ENCODE assay signal across 9 cellular contexts in genomic region chr12:116672842-116673516, GRCh38.
DNase-seq lines count a peak whose midpoint lies in the region; ATAC-seq and TF ChIP-seq lines count a peak whose summit lies in the region.
"Had no signal": no experiment of that assay in that cellular context is flagged by ENCODE, and none has a peak within 500 bp of the region (broad histone marks: within the 10 kb centered on the region; RNA-seq: fewer than 3 reads in every experiment).

No MANE protein-coding gene starts in this region.

- H3K27ac ChIP-seq in OCI-LY7 (ENCODE audit: low read depth, low read length, poor library complexity, severe bottlenecking) (no peak overlapping the region), WERI-Rb-1 (no peak overlapping the region)
- H3K27ac ChIP-seq: epithelial cell of prostate had no signal

- H3K9me3 Mint-ChIP-seq in activated CD4-positive, alpha-beta T cell treated with anti-CD3 and anti-CD28 coated beads, Interleukin-2, amount 10 ng/mL, durations not matched to agents 24 days and 14 days: no peaks in the 10 kb centered on the region

- H3K9me3 ChIP-seq in OCI-LY7 (ENCODE audit: low read length) (no peaks in the 10 kb centered on the region), WERI-Rb-1 (ENCODE audit: severe bottlenecking) (no peaks in the 10 kb centered on the region)

- CTCF ChIA-PET in OCI-LY7 (lab: Charles Lee; ENCODE audit: unreplicated experiment): no interaction called here

- H3K9me2 ChIP-seq in OCI-LY7 (ENCODE audit: insufficient read depth, low read length): no peaks in the 10 kb centered on the region

- intact Hi-C loops in activated CD4-positive, alpha-beta T cell treated with anti-CD3 and anti-CD28 coated beads, Interleukin-2, amount 10 ng/mL, durations not matched to agents 24 days and 14 days (cut with micrococcal nuclease): loop anchor here (2.0 kb wide), 1 partner anchor 396 kb away; the partner anchor contains the start of gene MED13L
- intact Hi-C loops in OCI-LY7 (cut with micrococcal nuclease; ENCODE audit: unreplicated experiment): no loop called here

- TF ChIP-seq CTCF in OCI-LY7 (conservative IDR thresholded peaks at IDR 0.05; ENCODE audit: low read length) (no peak), WERI-Rb-1 (IDR thresholded peaks at IDR 0.05; ENCODE audit: low read depth, low read length) (no peak)

- peaks cover 16% of the 10 kb centered on the region for H3K4me1 ChIP-seq in OCI-LY7 (ENCODE audit: insufficient read depth, low read length, poor library complexity, severe bottlenecking)

- H3K4me3 Mint-ChIP-seq in activated CD4-positive, alpha-beta T cell treated with anti-CD3 and anti-CD28 coated beads, Interleukin-2, amount 10 ng/mL, durations not matched to agents 24 days and 14 days: peak overlapping the region; percentile 80

- H3K27ac Mint-ChIP-seq in activated CD4-positive, alpha-beta T cell treated with anti-CD3 and anti-CD28 coated beads, Interleukin-2, amount 10 ng/mL, durations not matched to agents 24 days and 14 days: peak overlapping the region; percentile 85

- DNase-seq in activated CD4-positive, alpha-beta T cell treated with anti-CD3 and anti-CD28 coated beads, Interleukin-2, amount 10 ng/mL, durations not matched to agents 24 days and 14 days: peak; percentile 83
- DNase-seq in activated CD4-positive, alpha-beta T cell treated with anti-CD3 and anti-CD28 coated beads for 1 hour: no peak
- DNase-seq in OCI-LY7 (ENCODE audit: low spot score): peak; percentile 45
- peak; percentile 13 for DNase-seq in stimulated activated naive CD8-positive, alpha-beta T cell treated with anti-CD3 and anti-CD28 coated beads, Interleukin-15, Interleukin-2, amounts not matched to agents 100 U/mL and 50 U/mL, for 24 hours
- DNase-seq in WERI-Rb-1: no peak
- no peak for DNase-seq in NCI-H774 (lab: John Stamatoyannopoulos, UW)

- POLR2A ChIA-PET in OCI-LY7 (lab: Charles Lee): interaction anchor here (0.7 kb wide), 2 partner anchors 59 to 408 kb away, joined by 3 to 4 read pairs; no protein-coding TSS in a partner anchor

- H3K4me2 ChIP-seq in OCI-LY7 (ENCODE audit: low read length): peak overlapping the region; percentile 44

- no TSS peak for BruUV-seq in OCI-LY7 (replicated peaks; lab: Mats Ljungman, UMichigan)

- H3K4me3 ChIP-seq in OCI-LY7 (ENCODE audit: low read depth, low read length, poor library complexity, severe bottlenecking) (peak overlapping the region; percentile 5), WERI-Rb-1 (ENCODE audit: low read depth, low read length) (no peak overlapping the region)

- no peaks in the 10 kb centered on the region for H3K79me2 ChIP-seq in OCI-LY7 (ENCODE audit: insufficient read depth, low read depth, low read length)

- H3K27me3 ChIP-seq in WERI-Rb-1 (ENCODE audit: insufficient read depth, low read depth, severe bottlenecking): no peaks in the 10 kb centered on the region

- H3K36me3 Mint-ChIP-seq in activated CD4-positive, alpha-beta T cell treated with anti-CD3 and anti-CD28 coated beads, Interleukin-2, amount 10 ng/mL, durations not matched to agents 24 days and 14 days (ENCODE audit: low read depth): no peaks in the 10 kb centered on the region

- no peaks in the 10 kb centered on the region for H4K20me1 ChIP-seq in OCI-LY7 (ENCODE audit: insufficient read depth, low read length)

- H2AFZ ChIP-seq in OCI-LY7 (ENCODE audit: low read length): peak overlapping the region; percentile 16; the same call in 1 of the 2 replicates

- no peaks in the 10 kb centered on the region for H3K36me3 ChIP-seq in OCI-LY7 (ENCODE audit: insufficient read depth, low read length)
- no peaks in the 10 kb centered on the region for H3K36me3 ChIP-seq in WERI-Rb-1

- no peaks in the 10 kb centered on the region for H3K27me3 Mint-ChIP-seq in activated CD4-positive, alpha-beta T cell treated with anti-CD3 and anti-CD28 coated beads, Interleukin-2, amount 10 ng/mL, durations not matched to agents 24 days and 14 days

- H3K4me1 Mint-ChIP-seq in activated CD4-positive, alpha-beta T cell treated with anti-CD3 and anti-CD28 coated beads, Interleukin-2, amount 10 ng/mL, durations not matched to agents 24 days and 14 days: peaks cover 42% of the 10 kb centered on the region

- ATAC-seq in HG02884 (IDR thresholded peaks at IDR 0.05; ENCODE audit: unreplicated experiment) (peak; percentile 50), GM19328 (IDR thresholded peaks at IDR 0.05; ENCODE audit: unreplicated experiment) (no peak)
- ATAC-seq in stimulated activated naive CD8-positive, alpha-beta T cell treated with anti-CD3 and anti-CD28 coated beads, Interleukin-15, Interleukin-2, amounts not matched to agents 100 U/mL and 50 U/mL, for 24 hours: peak; percentile 53

Comparison
In these comparisons a context has a peak if more than half of its experiments do, and no peak if none do; other contexts are left out.
1. DNase-seq: peak in activated CD4-positive, alpha-beta T cell treated with anti-CD3 and anti-CD28 coated beads, Interleukin-2, amount 10 ng/mL, durations not matched to agents 24 days and 14 days (single experiment), OCI-LY7 (single experiment) and stimulated activated naive CD8-positive, alpha-beta T cell treated with anti-CD3 and anti-CD28 coated beads, Interleukin-15, Interleukin-2, amounts not matched to agents 100 U/mL and 50 U/mL, for 24 hours (single experiment); none in activated CD4-positive, alpha-beta T cell treated with anti-CD3 and anti-CD28 coated beads for 1 hour (single experiment), WERI-Rb-1 (single experiment) and NCI-H774 (single experiment).